Comparison of ENCODE assay signal across 17 cellular contexts in the genomic region with DNA sequence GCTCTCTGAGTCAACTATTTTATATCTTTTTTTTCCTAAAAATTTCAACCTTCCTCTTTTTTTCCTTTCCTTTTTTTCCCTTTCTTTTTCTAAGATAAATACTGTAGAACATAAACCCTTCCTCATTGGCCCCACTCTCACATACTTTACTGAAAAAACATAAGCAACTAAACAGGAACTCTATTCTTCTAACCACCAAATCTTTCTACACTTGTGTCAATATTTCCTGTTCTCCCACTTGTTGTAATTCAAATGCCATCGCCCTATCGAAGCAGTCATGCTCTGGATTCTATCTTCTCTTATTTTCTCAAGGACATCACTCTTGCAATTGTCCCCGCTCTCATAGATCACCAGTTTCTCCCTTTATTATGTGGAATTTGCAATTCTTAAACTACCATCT. TPM values are rescaled to one million over a fixed set of nuclear protein-coding genes. Genes with fewer than 3 reads are reported as not detected.
DNase-seq lines count a peak whose midpoint lies in the region; ATAC-seq, FAIRE-seq and TF ChIP-seq lines count a peak whose summit lies in the region.
"Had no signal": no experiment of that assay in that cellular context is flagged by ENCODE, and none has a peak within 500 bp of the region (broad histone marks: within the 10 kb centered on the region; RNA-seq: fewer than 3 reads in every experiment).

No MANE protein-coding gene starts in this region.

- TF ChIP-seq EP300 in HepG2 (IDR thresholded peaks at IDR 0.05; ENCODE audit: low read depth in 2 of 2, low read length in 2 of 2) (no peak), HepG2 (CRISPR knock-in tag; IDR thresholded peaks at IDR 0.05; ENCODE audit: borderline replicate concordance) (no peak)

- peaks cover 7% of the 10 kb centered on the region for H3K36me3 Mint-ChIP-seq in mesothelial cell of epicardium
- H3K36me3 Mint-ChIP-seq: CD8-positive, alpha-beta T cell had no signal

- H3K27me3 Mint-ChIP-seq in mesothelial cell of epicardium (ENCODE audit: low read depth) = no peaks in the 10 kb centered on the region

- POLR2A ChIA-PET in HepG2 (lab: Yijun Ruan, JAX) = no interaction called here

- no peaks in the 10 kb centered on the region for H3K27me3 ChIP-seq in HepG2 (ENCODE audit: control insufficient read depth in 1 of 2, insufficient read depth in 2 of 2, low read length in 2 of 2)
- no peaks in the 10 kb centered on the region for H3K27me3 ChIP-seq in right lobe of liver
- H3K27me3 ChIP-seq: BE2C had no signal

- no peaks in the 10 kb centered on the region for H3K79me2 ChIP-seq in HepG2 (ENCODE audit: insufficient read depth, low read length)

- CTCF ChIA-PET in HepG2 (lab: Yijun Ruan, JAX; ENCODE audit: low intra/inter-chr PET ratio, low total read pairs) = interaction anchor here (0.7 kb wide), 1 partner anchor 103 kb away, joined by 3 read pairs; no protein-coding TSS in a partner anchor

- H3K4me3 ChIP-seq in HepG2 (replicated peaks in 1 of 3; ENCODE audit: insufficient read depth in 1 of 3, low read depth in 2 of 3, low read length in 3 of 3) (no peak overlapping the region), right lobe of liver (no peak overlapping the region), SK-N-MC (no peak overlapping the region)
- H3K4me3 ChIP-seq: A549, HAP-1 had no signal

- intact Hi-C loops in HepG2 (cut with micrococcal nuclease; ENCODE audit: unreplicated experiment) = no loop called here
- intact Hi-C loops in right lobe of liver (cut with DNase I) = no loop called here

- H3K27ac ChIP-seq in HepG2 (ENCODE audit: extremely low read length, insufficient read depth, low read length) = no peak overlapping the region
- no peak overlapping the region for H3K27ac ChIP-seq in right lobe of liver
- H3K27ac ChIP-seq in SK-N-MC = peak overlapping the region; percentile 70; the same call in 1 of the 2 replicates
- H3K27ac ChIP-seq: A549, C4-2B, HL-60 had no signal

- peaks cover 3% of the 10 kb centered on the region for H3K9me3 Mint-ChIP-seq in mesothelial cell of epicardium
- H3K9me3 Mint-ChIP-seq: CD8-positive, alpha-beta T cell had no signal

- no peak overlapping the region for H3K4me3 Mint-ChIP-seq in mesothelial cell of epicardium
- H3K4me3 Mint-ChIP-seq: CD8-positive, alpha-beta T cell had no signal

- H3K9me3 ChIP-seq in HepG2 (ENCODE audit: low read length) (no peaks in the 10 kb centered on the region), right lobe of liver (no peaks in the 10 kb centered on the region), SK-N-MC (ENCODE audit: low read depth, low read length) (no peaks in the 10 kb centered on the region)
- H3K9me3 ChIP-seq: A549, BE2C, Caco-2, HAP-1 had no signal

- in situ Hi-C loops in HepG2 (cut with HindIII; ENCODE audit: extremely low pct_ligation_motif_present, low pct_unique_long_range_greater_than_20kb) = loop anchor here (5.0 kb wide), 1 partner anchor 331 kb away; no protein-coding TSS in a partner anchor

- TF ChIP-seq CTCF in HepG2 (CRISPR knock-in tag; IDR thresholded peaks at IDR 0.05) = no peak
- no peak for TF ChIP-seq CTCF in right lobe of liver (IDR thresholded peaks at IDR 0.05)
- TF ChIP-seq CTCF in mesothelial cell of epicardium (IDR thresholded peaks at IDR 0.05; ENCODE audit: unreplicated experiment) = no peak

- H3K4me1 ChIP-seq in HepG2 (ENCODE audit: insufficient read depth, low read length) (peaks cover 29% of the 10 kb centered on the region), right lobe of liver (no peaks in the 10 kb centered on the region)
- H3K4me1 ChIP-seq: A549, BE2C, Caco-2 had no signal

- H3K9ac ChIP-seq in HepG2 (ENCODE audit: insufficient read depth, low read depth, low read length) (no peak overlapping the region), SK-N-MC (ENCODE audit: insufficient read length) (no peak overlapping the region)

- peak overlapping the region; percentile 20 for H3K27ac Mint-ChIP-seq in mesothelial cell of epicardium
- H3K27ac Mint-ChIP-seq: CD8-positive, alpha-beta T cell had no signal

- FAIRE-seq in HepG2 (lab: Jason Lieb, UNC) = no peak
- FAIRE-seq: A549, H1 had no signal

- TF ChIP-seq POLR2A in HepG2 (IDR thresholded peaks at IDR 0.05; ENCODE audit: insufficient read depth in 1 of 2, low read depth in 2 of 2, low read length in 2 of 2) = no peak
- no peak for TF ChIP-seq POLR2A in right lobe of liver (IDR thresholded peaks at IDR 0.05)

- no TSS peak for BruUV-seq in HepG2 (replicated peaks; lab: Mats Ljungman, UMichigan)

- DNase-seq in HepG2 (ENCODE audit: low spot score) (peak; percentile 28), right lobe of liver (no peak), SK-N-MC (ENCODE audit: low read depth, low spot score) (no peak), mesothelial cell of epicardium (ENCODE audit: low spot score in 2 of 2, unreplicated experiment in 2 of 2) (no peak), cerebellum (ENCODE audit: low spot score) (no peak), DMS 273 treated with DMSO at 0.1 percent for 48 hours (lab: John Stamatoyannopoulos, UW) (no peak)
- DNase-seq: BE2C; Caco-2; CD8-positive, alpha-beta T cell; DMS53; IMR-90 had no signal

- H4K20me1 ChIP-seq in HepG2 (ENCODE audit: insufficient read depth, low read length) = no peaks in the 10 kb centered on the region

- H3K4me1 Mint-ChIP-seq in mesothelial cell of epicardium = peaks cover 12% of the 10 kb centered on the region

- H3K36me3 ChIP-seq in HepG2 (replicated peaks in 1 of 2; ENCODE audit: control insufficient read depth in 1 of 2, insufficient read depth in 2 of 2, low read length in 2 of 2) (no peaks in the 10 kb centered on the region), right lobe of liver (no peaks in the 10 kb centered on the region), SK-N-MC (ENCODE audit: insufficient read depth, low read length) (no peaks in the 10 kb centered on the region)
- H3K36me3 ChIP-seq: BE2C, HAP-1 had no signal

- no peak for ATAC-seq in HepG2
- ATAC-seq in right lobe of liver = no peak
- no peak for ATAC-seq in HG03108 (IDR thresholded peaks at IDR 0.05; ENCODE audit: unreplicated experiment)
- ATAC-seq: A549; CD8-positive, alpha-beta T cell had no signal

- no peak overlapping the region for H2AFZ ChIP-seq in HepG2 (ENCODE audit: low read length)

- 58% methylated on average over 3 of the region's 3 CpGs for WGBS in HepG2 (ENCODE audit: low lambda C conversion rate)
- 84% methylated on average over 3 of the region's 3 CpGs for WGBS in right lobe of liver (ENCODE audit: insufficient coverage, low coverage, low lambda C conversion rate, missing lambda C conversion rate)

- no peak for TF ChIP-seq RAD21 in HepG2 (CRISPR knock-in tag; IDR thresholded peaks at IDR 0.05)

- 0 out of 2 replicates have a peak overlapping the region, but pooled peaks have one; percentile 1 for H3K4me2 ChIP-seq in HepG2 (ENCODE audit: low read depth, low read length)
- H3K4me2 ChIP-seq: A549 had no signal

RNA-seq across cellular contexts. Expression of a gene that starts 20.2 kb away (rescaled TPM):
- total RNA-seq in HepG2 (2016; rRNA removed; fragmentation: Illumina TruSeq; extraction: Trizol) = 208 and 344 TPM in 2 replicates
- 22.0 and 26.1 TPM in 2 replicates for total RNA-seq in HepG2 (2016; cell fraction: cytosol; rRNA removed; fragmentation: Illumina TruSeq; extraction: Trizol; ENCODE audit: low read depth)
- total RNA-seq in HepG2 (2016; cell fraction: insoluble cytoplasmic fraction; rRNA removed; fragmentation: Illumina TruSeq; extraction: Trizol) = 224 and 344 TPM in 2 replicates
- 39.4 and 51.5 TPM in 2 replicates for total RNA-seq in HepG2 (2016; cell fraction: membrane; rRNA removed; fragmentation: Illumina TruSeq; extraction: Trizol)
- 156 and 161 TPM in 2 replicates for total RNA-seq in HepG2 (2016; cell fraction: nucleus; rRNA removed; fragmentation: Illumina TruSeq; extraction: Trizol)
- polyA plus RNA-seq in HepG2 (2011; rRNA removed) = 77.0 and 109 TPM in 2 replicates
- 38.7 and 50.8 TPM in 2 replicates for polyA plus RNA-seq in HepG2 (2011; cell fraction: cytosol; rRNA removed)
- polyA plus RNA-seq in HepG2 (2011; cell fraction: nucleus; rRNA removed) = 66.2 and 105 TPM in 2 replicates
- 157 and 209 TPM in 2 replicates for polyA plus RNA-seq in HepG2 (2012)
- polyA plus RNA-seq in HepG2 (2016; cell fraction: cytosol; fragmentation: Illumina TruSeq; extraction: Trizol; ENCODE audit: low read depth) = 19.2 and 19.3 TPM in 2 replicates
- 441 and 470 TPM in 2 replicates for polyA plus RNA-seq in HepG2 (2016; cell fraction: insoluble cytoplasmic fraction; fragmentation: Illumina TruSeq; extraction: Trizol; ENCODE audit: low read depth)
- 30.3 and 34.1 TPM in 2 replicates for polyA plus RNA-seq in HepG2 (2016; cell fraction: membrane; fragmentation: Illumina TruSeq; extraction: Trizol; ENCODE audit: low read depth)
- 324 and 340 TPM in 2 replicates for polyA plus RNA-seq in HepG2 (2016; cell fraction: nucleus; fragmentation: Illumina TruSeq; extraction: Trizol; ENCODE audit: insufficient read depth, low read depth)
- polyA minus RNA-seq in HepG2 (2011; rRNA and poly(A)+ RNA removed; ENCODE audit: low replicate concordance) = 7.8 and 10.0 TPM in 2 replicates
- 30.6 and 40.2 TPM in 2 replicates for polyA minus RNA-seq in HepG2 (2011; cell fraction: cytosol; rRNA and poly(A)+ RNA removed)
- polyA minus RNA-seq in HepG2 (2011; cell fraction: nucleus; rRNA and poly(A)+ RNA removed) = 102 and 107 TPM in 2 replicates
- total RNA-seq in right lobe of liver = 10 to 100 TPM; 16.5 to 41.3 (median 33.2) TPM
- 120 to 124 TPM (median 123 TPM) in 3 replicates for total RNA-seq in mesothelial cell of epicardium
- total RNA-seq in cerebellum = 73.9 TPM

RNA-seq across cellular contexts. Expression of a gene that starts 44.8 kb away (rescaled TPM):
- 52.4 and 70.4 TPM in 2 replicates for total RNA-seq in HepG2 (2016; rRNA removed; fragmentation: Illumina TruSeq; extraction: Trizol)
- total RNA-seq in HepG2 (2016; cell fraction: cytosol; rRNA removed; fragmentation: Illumina TruSeq; extraction: Trizol; ENCODE audit: low read depth) = 3.8 and 4.0 TPM in 2 replicates
- total RNA-seq in HepG2 (2016; cell fraction: insoluble cytoplasmic fraction; rRNA removed; fragmentation: Illumina TruSeq; extraction: Trizol) = 53.0 and 76.0 TPM in 2 replicates
- total RNA-seq in HepG2 (2016; cell fraction: membrane; rRNA removed; fragmentation: Illumina TruSeq; extraction: Trizol) = 21.1 and 22.5 TPM in 2 replicates
- 36.3 and 42.1 TPM in 2 replicates for total RNA-seq in HepG2 (2016; cell fraction: nucleus; rRNA removed; fragmentation: Illumina TruSeq; extraction: Trizol)
- polyA plus RNA-seq in HepG2 (2011; rRNA removed) = 23.2 and 26.1 TPM in 2 replicates
- 10.9 and 22.4 TPM in 2 replicates for polyA plus RNA-seq in HepG2 (2011; cell fraction: cytosol; rRNA removed)
- 8.3 and 11.2 TPM in 2 replicates for polyA plus RNA-seq in HepG2 (2011; cell fraction: nucleus; rRNA removed)
- polyA plus RNA-seq in HepG2 (2012) = 30.0 and 30.2 TPM in 2 replicates
- polyA plus RNA-seq in HepG2 (2016; cell fraction: cytosol; fragmentation: Illumina TruSeq; extraction: Trizol; ENCODE audit: low read depth) = 1.9 and 2.2 TPM in 2 replicates
- polyA plus RNA-seq in HepG2 (2016; cell fraction: insoluble cytoplasmic fraction; fragmentation: Illumina TruSeq; extraction: Trizol; ENCODE audit: low read depth) = 48.0 and 49.5 TPM in 2 replicates
- polyA plus RNA-seq in HepG2 (2016; cell fraction: membrane; fragmentation: Illumina TruSeq; extraction: Trizol; ENCODE audit: low read depth) = 9.5 and 10.3 TPM in 2 replicates
- polyA plus RNA-seq in HepG2 (2016; cell fraction: nucleus; fragmentation: Illumina TruSeq; extraction: Trizol; ENCODE audit: insufficient read depth, low read depth) = 30.0 and 37.3 TPM in 2 replicates
- polyA minus RNA-seq in HepG2 (2011; rRNA and poly(A)+ RNA removed; ENCODE audit: low replicate concordance) = 5.5 and 20.6 TPM in 2 replicates
- 40.3 and 63.9 TPM in 2 replicates for polyA minus RNA-seq in HepG2 (2011; cell fraction: cytosol; rRNA and poly(A)+ RNA removed)
- 38.0 and 58.4 TPM in 2 replicates for polyA minus RNA-seq in HepG2 (2011; cell fraction: nucleus; rRNA and poly(A)+ RNA removed)
- 1 to 10 TPM; 4.7 to 6.6 (median 6.0) TPM for total RNA-seq in right lobe of liver
- total RNA-seq in mesothelial cell of epicardium = 27.4 to 29.9 TPM (median 29.7 TPM) in 3 replicates
- 108 TPM for total RNA-seq in cerebellum

RNA-seq across cellular contexts. Expression of a gene that starts 46.3 kb away (rescaled TPM):
- total RNA-seq in HepG2 (2016; rRNA removed; fragmentation: Illumina TruSeq; extraction: Trizol) = 95.1 and 129 TPM in 2 replicates
- 58.3 and 79.4 TPM in 2 replicates for total RNA-seq in HepG2 (2016; cell fraction: cytosol; rRNA removed; fragmentation: Illumina TruSeq; extraction: Trizol; ENCODE audit: low read depth)
- 88.5 and 134 TPM in 2 replicates for total RNA-seq in HepG2 (2016; cell fraction: insoluble cytoplasmic fraction; rRNA removed; fragmentation: Illumina TruSeq; extraction: Trizol)
- 60.2 and 79.2 TPM in 2 replicates for total RNA-seq in HepG2 (2016; cell fraction: membrane; rRNA removed; fragmentation: Illumina TruSeq; extraction: Trizol)
- total RNA-seq in HepG2 (2016; cell fraction: nucleus; rRNA removed; fragmentation: Illumina TruSeq; extraction: Trizol) = 42.4 and 44.9 TPM in 2 replicates
- polyA plus RNA-seq in HepG2 (2011; rRNA removed) = 39.4 and 50.7 TPM in 2 replicates
- 31.7 and 48.5 TPM in 2 replicates for polyA plus RNA-seq in HepG2 (2011; cell fraction: cytosol; rRNA removed)
- 10.9 and 13.8 TPM in 2 replicates for polyA plus RNA-seq in HepG2 (2011; cell fraction: nucleus; rRNA removed)
- 75.0 and 115 TPM in 2 replicates for polyA plus RNA-seq in HepG2 (2012)
- 75.1 and 103 TPM in 2 replicates for polyA plus RNA-seq in HepG2 (2016; cell fraction: cytosol; fragmentation: Illumina TruSeq; extraction: Trizol; ENCODE audit: low read depth)
- polyA plus RNA-seq in HepG2 (2016; cell fraction: insoluble cytoplasmic fraction; fragmentation: Illumina TruSeq; extraction: Trizol; ENCODE audit: low read depth) = 159 and 167 TPM in 2 replicates
- polyA plus RNA-seq in HepG2 (2016; cell fraction: membrane; fragmentation: Illumina TruSeq; extraction: Trizol; ENCODE audit: low read depth) = 67.4 and 91.3 TPM in 2 replicates
- polyA plus RNA-seq in HepG2 (2016; cell fraction: nucleus; fragmentation: Illumina TruSeq; extraction: Trizol; ENCODE audit: insufficient read depth, low read depth) = 77.1 and 79.7 TPM in 2 replicates
- polyA minus RNA-seq in HepG2 (2011; rRNA and poly(A)+ RNA removed; ENCODE audit: low replicate concordance) = 6.9 and 9.0 TPM in 2 replicates
- polyA minus RNA-seq in HepG2 (2011; cell fraction: cytosol; rRNA and poly(A)+ RNA removed) = 17.9 and 19.6 TPM in 2 replicates
- 19.9 and 21.2 TPM in 2 replicates for polyA minus RNA-seq in HepG2 (2011; cell fraction: nucleus; rRNA and poly(A)+ RNA removed)
- total RNA-seq in right lobe of liver = 10 to 100 TPM; 18.4 to 26.7 (median 20.7) TPM
- 44.0 to 47.0 TPM (median 45.4 TPM) in 3 replicates for total RNA-seq in mesothelial cell of epicardium
- 31.8 TPM for total RNA-seq in cerebellum

RNA-seq across cellular contexts. Expression of a gene that starts 48.8 kb away (rescaled TPM):
- total RNA-seq in HepG2 (2016; rRNA removed; fragmentation: Illumina TruSeq; extraction: Trizol) = 28.0 and 31.6 TPM in 2 replicates
- total RNA-seq in HepG2 (2016; cell fraction: cytosol; rRNA removed; fragmentation: Illumina TruSeq; extraction: Trizol; ENCODE audit: low read depth) = 9.8 and 9.9 TPM in 2 replicates
- 28.5 TPM in 2 replicates for total RNA-seq in HepG2 (2016; cell fraction: insoluble cytoplasmic fraction; rRNA removed; fragmentation: Illumina TruSeq; extraction: Trizol)
- 9.7 and 13.2 TPM in 2 replicates for total RNA-seq in HepG2 (2016; cell fraction: membrane; rRNA removed; fragmentation: Illumina TruSeq; extraction: Trizol)
- total RNA-seq in HepG2 (2016; cell fraction: nucleus; rRNA removed; fragmentation: Illumina TruSeq; extraction: Trizol) = 87.9 TPM in 2 replicates
- polyA plus RNA-seq in HepG2 (2011; rRNA removed) = 12.7 and 15.1 TPM in 2 replicates
- 5.8 and 8.8 TPM in 2 replicates for polyA plus RNA-seq in HepG2 (2011; cell fraction: cytosol; rRNA removed)
- polyA plus RNA-seq in HepG2 (2011; cell fraction: nucleus; rRNA removed) = 11.8 and 14.4 TPM in 2 replicates
- polyA plus RNA-seq in HepG2 (2012) = 15.7 and 21.2 TPM in 2 replicates
- 0.95 and 1.1 TPM in 2 replicates for polyA plus RNA-seq in HepG2 (2016; cell fraction: cytosol; fragmentation: Illumina TruSeq; extraction: Trizol; ENCODE audit: low read depth)
- polyA plus RNA-seq in HepG2 (2016; cell fraction: insoluble cytoplasmic fraction; fragmentation: Illumina TruSeq; extraction: Trizol; ENCODE audit: low read depth) = 23.3 and 26.2 TPM in 2 replicates
- 2.1 and 2.9 TPM in 2 replicates for polyA plus RNA-seq in HepG2 (2016; cell fraction: membrane; fragmentation: Illumina TruSeq; extraction: Trizol; ENCODE audit: low read depth)
- polyA plus RNA-seq in HepG2 (2016; cell fraction: nucleus; fragmentation: Illumina TruSeq; extraction: Trizol; ENCODE audit: insufficient read depth, low read depth) = 42.6 and 46.5 TPM in 2 replicates
- 15.2 and 23.6 TPM in 2 replicates for polyA minus RNA-seq in HepG2 (2011; rRNA and poly(A)+ RNA removed; ENCODE audit: low replicate concordance)
- polyA minus RNA-seq in HepG2 (2011; cell fraction: cytosol; rRNA and poly(A)+ RNA removed) = 30.8 and 37.0 TPM in 2 replicates
- 166 and 176 TPM in 2 replicates for polyA minus RNA-seq in HepG2 (2011; cell fraction: nucleus; rRNA and poly(A)+ RNA removed)
- total RNA-seq in right lobe of liver = 10 to 100 TPM; 25.3 to 37.3 (median 29.9) TPM
- 44.9 to 47.7 TPM (median 47.3 TPM) in 3 replicates for total RNA-seq in mesothelial cell of epicardium
- total RNA-seq in cerebellum = 130 TPM
